ENCODE assay signal across 8 cellular contexts in the genomic region with DNA sequence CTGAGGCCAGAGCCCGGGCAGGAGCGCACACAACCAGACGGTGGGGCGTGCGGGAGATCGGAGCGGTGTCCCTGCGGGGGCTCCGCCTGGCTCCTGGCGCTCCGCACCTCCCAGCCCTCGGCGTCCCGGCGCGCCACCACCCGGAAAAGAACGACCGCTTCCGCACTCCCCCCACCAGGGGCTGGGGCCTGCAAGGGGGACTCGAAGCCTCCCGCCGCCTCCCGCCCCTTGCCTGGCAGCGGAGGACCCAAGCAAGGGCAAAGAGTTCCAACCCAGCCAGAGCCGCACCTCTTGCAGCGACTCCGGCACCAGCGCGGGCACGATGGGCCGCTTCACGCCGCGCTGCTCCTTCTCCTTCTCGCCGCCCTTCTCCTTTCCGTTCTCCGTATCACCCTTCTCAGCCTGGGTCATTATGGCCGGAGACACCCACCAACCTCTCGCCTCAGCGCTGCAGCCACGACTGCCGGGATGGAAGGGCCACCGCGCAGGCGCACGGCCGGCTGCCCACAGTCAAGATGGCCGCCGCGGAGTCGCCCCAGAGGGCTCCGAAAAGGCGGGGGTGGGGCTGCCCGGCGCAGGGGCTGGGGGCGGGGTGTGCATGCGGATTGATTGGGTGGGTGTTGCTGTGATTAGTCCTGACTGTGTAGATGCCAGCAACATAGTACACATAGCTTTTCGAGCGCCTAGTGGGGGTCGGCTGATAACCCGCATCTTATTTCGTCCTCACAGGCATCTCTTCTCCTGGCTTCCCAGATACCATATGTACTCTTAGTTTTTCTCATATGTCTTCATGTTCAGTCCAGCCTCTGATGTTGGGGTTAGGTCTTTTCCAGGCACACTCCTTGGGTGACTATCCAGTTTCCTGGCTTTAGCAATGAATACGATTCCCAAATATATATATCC. TPM values are rescaled to one million over a fixed set of nuclear protein-coding genes. Genes with fewer than 3 reads are reported as not detected.
DNase-seq lines count a peak whose midpoint lies in the region; ATAC-seq and TF ChIP-seq lines count a peak whose summit lies in the region.

A gene with protein sequence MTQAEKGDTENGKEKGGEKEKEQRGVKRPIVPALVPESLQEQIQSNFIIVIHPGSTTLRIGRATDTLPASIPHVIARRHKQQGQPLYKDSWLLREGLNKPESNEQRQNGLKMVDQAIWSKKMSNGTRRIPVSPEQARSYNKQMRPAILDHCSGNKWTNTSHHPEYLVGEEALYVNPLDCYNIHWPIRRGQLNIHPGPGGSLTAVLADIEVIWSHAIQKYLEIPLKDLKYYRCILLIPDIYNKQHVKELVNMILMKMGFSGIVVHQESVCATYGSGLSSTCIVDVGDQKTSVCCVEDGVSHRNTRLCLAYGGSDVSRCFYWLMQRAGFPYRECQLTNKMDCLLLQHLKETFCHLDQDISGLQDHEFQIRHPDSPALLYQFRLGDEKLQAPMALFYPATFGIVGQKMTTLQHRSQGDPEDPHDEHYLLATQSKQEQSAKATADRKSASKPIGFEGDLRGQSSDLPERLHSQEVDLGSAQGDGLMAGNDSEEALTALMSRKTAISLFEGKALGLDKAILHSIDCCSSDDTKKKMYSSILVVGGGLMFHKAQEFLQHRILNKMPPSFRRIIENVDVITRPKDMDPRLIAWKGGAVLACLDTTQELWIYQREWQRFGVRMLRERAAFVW (minus strand): TSS at position 462 of the 903 bp plus-strand sequence. CDS start 51 bp downstream, at position 411.

- intact Hi-C loops in left colon (cut with DNase I, micrococcal nuclease): no loop called here

- H3K27ac ChIP-seq in coronary artery: peak within 1 kb of the TSS; percentile 69 to 90

- peak within 1 kb of the TSS; percentile 67 for H3K4me3 ChIP-seq in AG09309 (ENCODE audit: control insufficient read depth, low read depth, low read length)
- H3K4me3 ChIP-seq in coronary artery: peak within 1 kb of the TSS; percentile 79

- ATAC-seq in GM18909 (IDR thresholded peaks at IDR 0.05; ENCODE audit: poor library complexity, unreplicated experiment) (peak; percentile 87), HG03159 (IDR thresholded peaks at IDR 0.05; ENCODE audit: unreplicated experiment) (peak; percentile 88), left colon (peak; percentile 94)

- DNase-seq in AG09309 (ENCODE audit: low read depth) (no peak), NCI-H524 (lab: John Stamatoyannopoulos, UW) (peak; percentile 81), coronary artery (ENCODE audit: low spot score) (peak; percentile 92), left colon (peak; percentile 82 to 85)
- peak; percentile 87 for DNase-seq in activated CD4-positive, alpha-beta T cell treated with anti-CD3 and anti-CD28 coated beads for 48 hours
- DNase-seq in stimulated activated CD4-positive, alpha-beta T cell treated with anti-CD3 and anti-CD28 coated beads, Interleukin-1b, Interleukin-23, amount 100 ng/mL, for 4 hours (ENCODE audit: low read depth in 2 of 2): peak; percentile 82 to 86

- peak; percentile 21 for TF ChIP-seq CTCF in AG09309 (IDR thresholded peaks at IDR 0.05; ENCODE audit: control insufficient read depth, insufficient read depth, low read depth, low read length, missing control alignments)
- no peak for TF ChIP-seq CTCF in coronary artery (IDR thresholded peaks at IDR 0.05)

RNA-seq across cellular contexts. Expression of the gene that starts here (rescaled TPM):
- total RNA-seq in left colon: 10 to 100 TPM; 19.0 to 27.7 TPM
